15 cellular contexts compared by ENCODE assay signal in the genomic region with DNA sequence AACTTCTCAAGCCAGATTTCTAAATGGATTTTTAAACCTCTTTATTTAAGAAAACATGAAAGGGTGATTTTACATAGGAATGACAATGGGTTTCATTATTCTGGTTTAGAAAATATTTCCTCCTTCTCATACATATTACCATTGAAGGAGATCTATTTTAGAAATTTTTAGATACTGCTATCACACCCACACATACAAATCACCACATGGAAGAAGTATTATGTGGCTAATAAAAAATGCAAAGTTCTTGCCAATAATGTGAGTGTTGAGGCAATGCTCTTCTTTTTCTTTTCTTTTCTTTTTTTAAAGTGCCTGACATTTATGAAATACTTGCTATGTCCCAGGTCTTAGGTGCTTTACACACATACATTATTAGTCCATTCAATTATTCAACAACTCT. TPM values are rescaled to one million over a fixed set of nuclear protein-coding genes. Genes with fewer than 3 reads are reported as not detected.
"Had no signal": no experiment of that assay in that cellular context is flagged by ENCODE, and none has a peak within 500 bp of the region (broad histone marks: within the 10 kb centered on the region; RNA-seq: fewer than 3 reads in every experiment).

No MANE protein-coding gene starts in this region.

- H3K36me3 ChIP-seq: ascending aorta, prostate gland, right lobe of liver had no signal

- H3K27ac Mint-ChIP-seq: activated naive CD8-positive, alpha-beta T cell treated with anti-CD3 and anti-CD28 coated beads, Interleukin-2, amount 10 ng/mL, durations not matched to agents 7 days and 5 days; nephron progenitor cell had no signal

- ATAC-seq: activated CD4-positive, CD25-positive, alpha-beta regulatory T cell treated with anti-CD3 and anti-CD28 coated beads, Interleukin-2, amount 50 U/mL, for 24 hours; right lobe of liver had no signal

- DNase-seq: activated CD4-positive, alpha-beta T cell treated with anti-CD3 and anti-CD28 coated beads, Interleukin-2, amount 50 U/mL, for 1 hour; activated CD8-positive, alpha-beta memory T cell treated with anti-CD3 and anti-CD28 coated beads for 24 hours; activated gamma-delta T cell treated with Interleukin-2 at 50 U/mL for 16 hours; activated naive CD8-positive, alpha-beta T cell treated with anti-CD3 and anti-CD28 coated beads, Interleukin-2, amount 10 ng/mL, durations not matched to agents 7 days and 5 days; erythroblast; glutamatergic neuron; mesendoderm; nephron progenitor cell; occipital lobe; right lobe of liver had no signal

- H3K4me1 Mint-ChIP-seq: nephron progenitor cell had no signal

- H3K4me3 ChIP-seq: ascending aorta, prostate gland, right lobe of liver had no signal

- H3K9me3 ChIP-seq: ascending aorta, prostate gland, right lobe of liver had no signal

- H3K27ac ChIP-seq: ascending aorta, prostate gland, right lobe of liver had no signal

- H3K27me3 ChIP-seq: ascending aorta, right lobe of liver had no signal

- H3K27me3 Mint-ChIP-seq: activated naive CD8-positive, alpha-beta T cell treated with anti-CD3 and anti-CD28 coated beads, Interleukin-2, amount 10 ng/mL, durations not matched to agents 7 days and 5 days had no signal

- H3K9me3 Mint-ChIP-seq: activated naive CD8-positive, alpha-beta T cell treated with anti-CD3 and anti-CD28 coated beads, Interleukin-2, amount 10 ng/mL, durations not matched to agents 7 days and 5 days; nephron progenitor cell had no signal

- H3K4me3 Mint-ChIP-seq: activated naive CD8-positive, alpha-beta T cell treated with anti-CD3 and anti-CD28 coated beads, Interleukin-2, amount 10 ng/mL, durations not matched to agents 7 days and 5 days; nephron progenitor cell had no signal

- H3K4me1 ChIP-seq: ascending aorta, prostate gland, right lobe of liver had no signal

RNA-seq across cellular contexts. Expression of a gene that starts 6.8 kb away (rescaled TPM):
- total RNA-seq: ascending aorta, cardiac septum, fibroblast of villous mesenchyme, occipital lobe, right lobe of liver had no signal
